In genomic region chr2:73981081-73981968, GRCh38 we compare ENCODE assay signal across 8 cellular contexts. TPM values are rescaled to one million over a fixed set of nuclear protein-coding genes. Genes with fewer than 3 reads are reported as not detected.
DNase-seq lines count a peak whose midpoint lies in the region; ATAC-seq and TF ChIP-seq lines count a peak whose summit lies in the region.

No MANE protein-coding gene starts in this region.

- peak overlapping the region; percentile 21 for H3K27ac ChIP-seq in HUES48 (ENCODE audit: low read depth, low read length)

- no peak overlapping the region for H3K9ac ChIP-seq in HUES48 (ENCODE audit: low read depth, low read length)

- no peak for TF ChIP-seq CTCF in omental fat pad (IDR thresholded peaks at IDR 0.05)

- peaks cover 67% of the 10 kb centered on the region for H3K27me3 ChIP-seq in HUES48 (ENCODE audit: control insufficient read depth, insufficient read depth, low read length)

- H3K36me3 ChIP-seq in HUES48 (ENCODE audit: control insufficient read depth, insufficient read depth, low read length): peaks cover 3% of the 10 kb centered on the region; the same call in 1 of the 2 replicates

- H3K9me3 ChIP-seq in HUES48 (ENCODE audit: control insufficient read depth, insufficient read depth, low read length): no peaks in the 10 kb centered on the region

- H3K4me3 ChIP-seq in HUES48 (ENCODE audit: low read depth, low read length): peak overlapping the region; percentile 72

- peaks cover 36% of the 10 kb centered on the region for H3K4me1 ChIP-seq in HUES48 (ENCODE audit: control insufficient read depth, insufficient read depth, low read length)

- peak; percentile 29 to 31 for DNase-seq in activated CD4-positive, alpha-beta T cell treated with anti-CD3 and anti-CD28 coated beads for 4 hours
- DNase-seq in activated CD4-positive, alpha-beta T cell treated with anti-CD3 and anti-CD28 coated beads, Interleukin-2, amount 50 U/mL, for 4 hours: no peak
- DNase-seq in UCSD-AML1 (lab: John Stamatoyannopoulos, UW; ENCODE audit: unreplicated experiment): peak; percentile 35
- no peak for DNase-seq in omental fat pad (ENCODE audit: low spot score)

- peak; percentile 40 for ATAC-seq in esophagus mucosa
- peak; percentile 11 for ATAC-seq in omental fat pad (ENCODE audit: low FRiP score)
- ATAC-seq in HG03097 (IDR thresholded peaks at IDR 0.05; ENCODE audit: low FRiP score, unreplicated experiment): no peak
- no peak for ATAC-seq in HG02938 (IDR thresholded peaks at IDR 0.05; ENCODE audit: unreplicated experiment)

RNA-seq across cellular contexts. Expression of gene TET3, which starts 3.4 kb away (rescaled TPM):
- total RNA-seq in esophagus mucosa: 18.8 TPM
- 10 to 100 TPM in 3 of 4 donors, 1 to 10 TPM in 1; 8.6 to 17.8 (median 11.4) TPM for total RNA-seq in omental fat pad

RNA-seq across cellular contexts. Expression of gene DGUOK, which starts 54.6 kb away (rescaled TPM):
- total RNA-seq in esophagus mucosa (38.3 TPM), omental fat pad (10 to 100 TPM; 30.5 to 38.9 (median 36.3) TPM)

Comparison
In these comparisons a context has a peak if more than half of its experiments do, and no peak if none do; other contexts are left out.
1. DNase-seq: peak in activated CD4-positive, alpha-beta T cell treated with anti-CD3 and anti-CD28 coated beads for 4 hours (2 of 2) and UCSD-AML1 (single experiment); none in activated CD4-positive, alpha-beta T cell treated with anti-CD3 and anti-CD28 coated beads, Interleukin-2, amount 50 U/mL, for 4 hours (0 of 2) and omental fat pad (single experiment).
2. ATAC-seq: peak in esophagus mucosa (single experiment) and omental fat pad (single experiment); none in HG03097 (single experiment) and HG02938 (single experiment).